8 cellular contexts compared by ENCODE assay signal in genomic region chr18:63320690-63321265, GRCh38. TPM values are rescaled to one million over a fixed set of nuclear protein-coding genes. Genes with fewer than 3 reads are reported as not detected.
A peak's percentile ranks its signal among the peaks of the same experiment; 100 is the strongest.
DNase-seq lines count a peak whose midpoint lies in the region; ATAC-seq and TF ChIP-seq lines count a peak whose summit lies in the region.

No MANE protein-coding gene starts in this region.

- H3K79me1 ChIP-seq in neuronal stem cell (ENCODE audit: low read depth, low read length), result no peaks in the 10 kb centered on the region

- in situ Hi-C loops in G401 (cut with HindIII; ENCODE audit: low sequenced_read_pairs), result loop anchor here (25.0 kb wide), 1 partner anchor 183 kb away; no protein-coding TSS in a partner anchor

- H2AFZ ChIP-seq in neuronal stem cell (ENCODE audit: low read length), result peak overlapping the region; percentile 95

- H2AK5ac ChIP-seq in neuronal stem cell (ENCODE audit: low read depth, low read length), result peak overlapping the region; percentile 78

- H4K8ac ChIP-seq in neuronal stem cell (ENCODE audit: low read depth, low read length), result peak overlapping the region; percentile 53

- peak; percentile 4 for ATAC-seq in HG02610 (IDR thresholded peaks at IDR 0.05; ENCODE audit: unreplicated experiment)
- no peak for ATAC-seq in GM19452 (IDR thresholded peaks at IDR 0.05; ENCODE audit: unreplicated experiment)
- no peak for ATAC-seq in HG03457 (IDR thresholded peaks at IDR 0.05; ENCODE audit: unreplicated experiment)

- peak overlapping the region; percentile 87 for H4K91ac ChIP-seq in neuronal stem cell (ENCODE audit: low read depth, low read length, poor library complexity)

- no CpG with 5 or more reads among the region's 33 CpGs for WGBS in neuronal stem cell (ENCODE audit: extremely low coverage in 2 of 2, insufficient read length in 2 of 2, insufficient replicate concordance in 1 of 2), 2 donors

- H2BK12ac ChIP-seq in neuronal stem cell (ENCODE audit: low read length), result peak overlapping the region; percentile 4

- peak overlapping the region; percentile 98 for H3K18ac ChIP-seq in neuronal stem cell (ENCODE audit: low read length)

- H3K27me3 ChIP-seq in neuronal stem cell (ENCODE audit: control insufficient read depth in 3 of 3, insufficient read depth in 3 of 3, low read depth in 1 of 3, low read length in 3 of 3), result no peaks in the 10 kb centered on the region

- H3K36me3 ChIP-seq in neuronal stem cell (replicated peaks in 1 of 2; ENCODE audit: control insufficient read depth in 2 of 2, insufficient read depth in 2 of 2, low read length in 2 of 2), result no peaks in the 10 kb centered on the region

- H2BK5ac ChIP-seq in neuronal stem cell (ENCODE audit: low read length), result peak overlapping the region; percentile 79

- no peaks in the 10 kb centered on the region for H3K9me3 ChIP-seq in neuronal stem cell (replicated peaks in 1 of 2; ENCODE audit: control insufficient read depth in 2 of 2, insufficient read depth in 1 of 2, low read depth in 1 of 2, low read length in 2 of 2)

- DNase-seq in G401 (ENCODE audit: low spot score), result peak; percentile 40
- DNase-seq in NCI-H510A treated with DMSO at 0.1 percent for 48 hours (lab: John Stamatoyannopoulos, UW), result peak; percentile 93
- peak; percentile 74 for DNase-seq in activated T-cell treated with anti-CD3 and anti-CD28 coated beads, Interleukin-2, amount 50 U/mL, for 48 hours
- DNase-seq in fibroblast of mammary gland (ENCODE audit: low read depth), result peak; percentile 42
- DNase-seq in neuronal stem cell (ENCODE audit: low spot score), result no peak

- H3K4ac ChIP-seq in neuronal stem cell (ENCODE audit: low read length), result peak overlapping the region; percentile 86

- H2BK120ac ChIP-seq in neuronal stem cell (ENCODE audit: low read depth, low read length), result peak overlapping the region; percentile 30

- H3K4me2 ChIP-seq in neuronal stem cell (ENCODE audit: insufficient read depth, low read length, poor library complexity, severe bottlenecking), result peak overlapping the region; percentile 82

- H3K4me3 ChIP-seq in fibroblast of mammary gland (ENCODE audit: control insufficient read depth, low read depth, low read length) (peak overlapping the region; percentile 48), neuronal stem cell (ENCODE audit: low read length in 2 of 2) (peak overlapping the region; percentile 76 to 87)

- no peak overlapping the region for H3K14ac ChIP-seq in neuronal stem cell (ENCODE audit: low read length)

- TF ChIP-seq CTCF in fibroblast of mammary gland (conservative IDR thresholded peaks at IDR 0.05; ENCODE audit: control insufficient read depth, insufficient read depth, low read depth, low read length), result no peak

- H3K27ac ChIP-seq in neuronal stem cell (replicated peaks; ENCODE audit: low read length), result no peak overlapping the region

- peak overlapping the region; percentile 89 for H3K9ac ChIP-seq in neuronal stem cell (ENCODE audit: low read depth, low read length, poor library complexity)

- H3K4me1 ChIP-seq in neuronal stem cell (ENCODE audit: control insufficient read depth in 2 of 2, insufficient read depth in 1 of 2, low read depth in 1 of 2, low read length in 2 of 2), result peaks cover 8 to 18% of the 10 kb centered on the region in 2 donors

- H3K23ac ChIP-seq in neuronal stem cell (ENCODE audit: low read depth, low read length, poor library complexity), result peak overlapping the region; percentile 69

- H2BK15ac ChIP-seq in neuronal stem cell (ENCODE audit: low read length), result no peak overlapping the region

RNA-seq across cellular contexts. Expression of gene BCL2, which starts 1.2 kb away (rescaled TPM):
- total RNA-seq in G401 (2014; rRNA removed; shearing (Covaris generic)), result 9.9 and 18.2 TPM in 2 replicates
- polyA plus RNA-seq in neuronal stem cell (2013, experiment 1 of 2), result 10.8 TPM
- polyA plus RNA-seq in neuronal stem cell (2013, experiment 2 of 2), result 10.2 TPM

RNA-seq across cellular contexts. Expression of gene KDSR, which starts 46.2 kb away (rescaled TPM):
- total RNA-seq in G401 (2014; rRNA removed; shearing (Covaris generic)), result 23.3 and 27.1 TPM in 2 replicates
- 14.8 TPM for polyA plus RNA-seq in neuronal stem cell (2013, experiment 1 of 2)
- 15.2 TPM for polyA plus RNA-seq in neuronal stem cell (2013, experiment 2 of 2)
